ENCODE assay signal across 28 cellular contexts in genomic region chr5:169439362-169439761, GRCh38.
"Had no signal": no experiment of that assay in that cellular context is flagged by ENCODE, and none has a peak within 500 bp of the region (broad histone marks: within the 10 kb centered on the region; RNA-seq: fewer than 3 reads in every experiment).

No MANE protein-coding gene starts in this region.

- H3K9me3 ChIP-seq: neutrophil, pancreas, psoas muscle, right lobe of liver, sigmoid colon, stomach, thoracic aorta, thyroid gland, transverse colon, upper lobe of right lung, vagina had no signal

- H3K27me3 ChIP-seq: pancreas, right lobe of liver, sigmoid colon, thyroid gland, transverse colon, vagina had no signal

- H3K4me1 ChIP-seq: psoas muscle, upper lobe of right lung, vagina had no signal

- H3K36me3 ChIP-seq: neutrophil, pancreas, right lobe of liver, sigmoid colon, stomach, thoracic aorta, thyroid gland, transverse colon, upper lobe of right lung, vagina had no signal

- H3K4me3 Mint-ChIP-seq: naive B cell; naive thymus-derived CD8-positive, alpha-beta T cell; natural killer cell treated with Interleukin-12 subunit alpha and Interleukin-12 subunit beta and Interleukin-15 and Interleukin-18, amount 100 ng/mL, for 72 hours; nephron progenitor cell; neural crest cell; stimulated activated effector memory CD8-positive, alpha-beta T cell treated with anti-CD3 and anti-CD28 coated beads, Interleukin-12 subunit alpha, Interleukin-12 subunit beta, amount 100 ng/mL, for 72 hours; stimulated activated naive B cell treated with anti-CD40 and anti-IgM and Interleukin-4, amounts not matched to agents 10 μg/mL and 1 μg/mL and 100 μg/mL, for 72 hours; stimulated activated naive CD8-positive, alpha-beta T cell treated with anti-CD3 and anti-CD28 coated beads, Interleukin-15, Interleukin-2, amounts not matched to agents 100 ng/mL and 50 ng/mL, for 24 hours; type B pancreatic cell had no signal

- H3K27ac ChIP-seq: neutrophil, pancreas, psoas muscle, right lobe of liver, sigmoid colon, stomach, thoracic aorta, thyroid gland, transverse colon, upper lobe of right lung, vagina had no signal

- H3K4me3 ChIP-seq: pancreas, psoas muscle, right lobe of liver, sigmoid colon, stomach, thoracic aorta, thyroid gland, transverse colon, upper lobe of right lung, vagina had no signal

- H3K4me1 Mint-ChIP-seq: naive B cell; naive thymus-derived CD8-positive, alpha-beta T cell; nephron progenitor cell; neural crest cell; stimulated activated effector memory CD8-positive, alpha-beta T cell treated with anti-CD3 and anti-CD28 coated beads, Interleukin-12 subunit alpha, Interleukin-12 subunit beta, amount 100 ng/mL, for 72 hours; stimulated activated naive B cell treated with anti-CD40 and anti-IgM and Interleukin-4, amounts not matched to agents 10 μg/mL and 1 μg/mL and 100 μg/mL, for 72 hours had no signal

- H3K9me3 Mint-ChIP-seq: naive thymus-derived CD8-positive, alpha-beta T cell; natural killer cell treated with Interleukin-12 subunit alpha and Interleukin-12 subunit beta and Interleukin-15 and Interleukin-18, amount 100 ng/mL, for 72 hours; nephron progenitor cell; neural crest cell; stimulated activated effector memory CD8-positive, alpha-beta T cell treated with anti-CD3 and anti-CD28 coated beads, Interleukin-12 subunit alpha, Interleukin-12 subunit beta, amount 100 ng/mL, for 72 hours; stimulated activated naive B cell treated with anti-CD40 and anti-IgM and Interleukin-4, amounts not matched to agents 10 μg/mL and 1 μg/mL and 100 μg/mL, for 72 hours; stimulated activated naive CD8-positive, alpha-beta T cell treated with anti-CD3 and anti-CD28 coated beads, Interleukin-15, Interleukin-2, amounts not matched to agents 100 ng/mL and 50 ng/mL, for 24 hours; type B pancreatic cell had no signal

- H3K36me3 Mint-ChIP-seq: naive B cell; naive thymus-derived CD8-positive, alpha-beta T cell; natural killer cell treated with Interleukin-12 subunit alpha and Interleukin-12 subunit beta and Interleukin-15 and Interleukin-18, amount 100 ng/mL, for 72 hours; stimulated activated effector memory CD8-positive, alpha-beta T cell treated with anti-CD3 and anti-CD28 coated beads, Interleukin-12 subunit alpha, Interleukin-12 subunit beta, amount 100 ng/mL, for 72 hours; stimulated activated naive B cell treated with anti-CD40 and anti-IgM and Interleukin-4, amounts not matched to agents 10 μg/mL and 1 μg/mL and 100 μg/mL, for 72 hours; type B pancreatic cell had no signal

- ATAC-seq: naive thymus-derived CD8-positive, alpha-beta T cell; natural killer cell treated with Interleukin-12 subunit alpha and Interleukin-12 subunit beta and Interleukin-15 and Interleukin-18, amount 100 ng/mL, for 72 hours; psoas muscle; right lobe of liver; stimulated activated effector memory CD8-positive, alpha-beta T cell treated with anti-CD3 and anti-CD28 coated beads, Interleukin-12 subunit alpha, Interleukin-12 subunit beta, amount 100 ng/mL, for 72 hours; stimulated activated naive B cell treated with anti-CD40 and anti-IgM and Interleukin-4, amounts not matched to agents 10 μg/mL and 1 μg/mL and 100 μg/mL, for 72 hours; upper lobe of right lung had no signal

- DNase-seq: naive B cell; naive thymus-derived CD8-positive, alpha-beta T cell; nephron progenitor cell; nucleus accumbens; pancreas; psoas muscle; right cardiac atrium; right lobe of liver; sigmoid colon; small intestine; stimulated activated CD4-positive, alpha-beta T cell treated with anti-CD3 and anti-CD28 coated beads, Interleukin-15, amount 100 ng/mL, for 24 hours; stimulated activated CD4-positive, alpha-beta T cell treated with anti-CD3 and anti-CD28 coated beads, Interleukin-2, amount 100 ng/mL, for 24 hours; stimulated activated CD4-positive, alpha-beta T cell treated with anti-CD3 and anti-CD28 coated beads, Interleukin-2, amount 100 ng/mL, for 48 hours; stimulated activated CD4-positive, alpha-beta T cell treated with anti-CD3 and anti-CD28 coated beads, Interleukin-4, amount 100 ng/mL, for 24 hours; stimulated activated naive B cell treated with anti-CD40 and anti-IgM and Interleukin-4, amounts not matched to agents 10 μg/mL and 1 μg/mL and 100 μg/mL, for 72 hours; stimulated activated naive CD4-positive, alpha-beta T cell treated with Interleukin-2 at 50 U/mL for 16 hours; stomach; thyroid gland; transverse colon; upper lobe of right lung had no signal

- H3K27ac Mint-ChIP-seq: naive B cell; naive thymus-derived CD8-positive, alpha-beta T cell; natural killer cell treated with Interleukin-12 subunit alpha and Interleukin-12 subunit beta and Interleukin-15 and Interleukin-18, amount 100 ng/mL, for 72 hours; nephron progenitor cell; stimulated activated effector memory CD8-positive, alpha-beta T cell treated with anti-CD3 and anti-CD28 coated beads, Interleukin-12 subunit alpha, Interleukin-12 subunit beta, amount 100 ng/mL, for 72 hours; stimulated activated naive B cell treated with anti-CD40 and anti-IgM and Interleukin-4, amounts not matched to agents 10 μg/mL and 1 μg/mL and 100 μg/mL, for 72 hours; stimulated activated naive CD8-positive, alpha-beta T cell treated with anti-CD3 and anti-CD28 coated beads, Interleukin-15, Interleukin-2, amounts not matched to agents 100 ng/mL and 50 ng/mL, for 24 hours; type B pancreatic cell had no signal
